In the genomic region with DNA sequence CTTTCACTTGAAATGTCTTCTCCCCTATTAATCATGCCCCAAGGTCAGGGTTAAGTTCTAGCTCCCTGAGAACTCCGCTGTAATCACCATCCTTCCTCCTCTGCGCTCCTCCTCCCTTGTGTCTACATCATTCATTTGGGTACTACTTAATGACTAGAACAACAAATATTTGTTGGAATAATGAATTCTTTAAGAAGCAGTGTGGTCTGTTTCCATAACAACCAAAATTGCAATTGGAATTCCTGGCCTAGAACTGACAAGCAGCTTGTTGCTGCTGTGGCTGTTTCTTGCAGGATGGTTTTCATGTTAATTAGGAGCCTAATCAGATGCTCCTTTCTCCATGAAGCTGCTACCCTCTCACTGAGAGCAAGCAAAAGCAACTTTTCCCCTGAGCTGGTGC, we compare ENCODE assay signal across 18 cellular contexts.
A peak's percentile ranks its signal among the peaks of the same experiment; 100 is the strongest.
DNase-seq lines count a peak whose midpoint lies in the region; ATAC-seq and TF ChIP-seq lines count a peak whose summit lies in the region.
"Had no signal": no experiment of that assay in that cellular context is flagged by ENCODE, and none has a peak within 500 bp of the region (broad histone marks: within the 10 kb centered on the region; RNA-seq: fewer than 3 reads in every experiment).

No MANE protein-coding gene starts in this region.

- H3K9ac ChIP-seq in GM23248, result no peak overlapping the region

- no peak overlapping the region for H3K4me3 Mint-ChIP-seq in activated T-cell treated with anti-CD3 and anti-CD28 coated beads, Interleukin-2, amount 50 U/mL, for 4 hours
- H3K4me3 Mint-ChIP-seq: neural crest cell had no signal

- H3K4me1 Mint-ChIP-seq in activated T-cell treated with anti-CD3 and anti-CD28 coated beads, Interleukin-2, amount 50 U/mL, for 4 hours (ENCODE audit: low read depth), result no peaks in the 10 kb centered on the region

- H4K20me1 ChIP-seq in GM23248 (ENCODE audit: insufficient read depth), result no peaks in the 10 kb centered on the region

- in situ Hi-C loops in GM23248 (cut with MboI), result no loop called here

- no peaks in the 10 kb centered on the region for H3K9me3 Mint-ChIP-seq in activated T-cell treated with anti-CD3 and anti-CD28 coated beads, Interleukin-2, amount 50 U/mL, for 4 hours
- H3K9me3 Mint-ChIP-seq: neural crest cell had no signal

- no peaks in the 10 kb centered on the region for H3K9me3 ChIP-seq in GM23248 (ENCODE audit: low read depth)
- H3K9me3 ChIP-seq: gastrocnemius medialis, testis had no signal

- no peak for ATAC-seq in activated T-cell treated with anti-CD3 and anti-CD28 coated beads, Interleukin-2, amount 50 U/mL, for 4 hours
- ATAC-seq: gastrocnemius medialis, right cardiac atrium had no signal

- H3K36me3 Mint-ChIP-seq in activated T-cell treated with anti-CD3 and anti-CD28 coated beads, Interleukin-2, amount 50 U/mL, for 4 hours (ENCODE audit: insufficient read depth), result peaks cover 11% of the 10 kb centered on the region

- DNase-seq in GM23248 (peak; percentile 36), amniotic epithelial cell (ENCODE audit: low read depth) (peak; percentile 91), fibroblast of pulmonary artery (ENCODE audit: low read depth) (peak; percentile 51), retina (peak; percentile 54), NCI-H82 (lab: John Stamatoyannopoulos, UW) (no peak)
- DNase-seq in activated T-cell treated with anti-CD3 and anti-CD28 coated beads, Interleukin-2, amount 50 U/mL, for 4 hours, result no peak
- DNase-seq in activated CD4-positive, alpha-beta T cell treated with anti-CD3 and anti-CD28 coated beads, Interleukin-2, amount 50 U/mL, for 48 hours, result no peak
- DNase-seq: activated CD4-positive, alpha-beta T cell treated with anti-CD3 and anti-CD28 coated beads for 1 hour; effector CD4-positive, alpha-beta T cell; gastrocnemius medialis; NCI-H2081 treated with DMSO at 0.1 percent for 48 hours; right cardiac atrium; stimulated activated CD4-positive, alpha-beta T cell treated with anti-CD3 and anti-CD28 coated beads, Interleukin-1b, Interleukin-23, amount 100 ng/mL, for 48 hours; T-helper 2 cell; testis had no signal

- H3K27me3 ChIP-seq in GM23248 (replicated peaks; ENCODE audit: insufficient read depth), result no peaks in the 10 kb centered on the region
- H3K27me3 ChIP-seq: gastrocnemius medialis, testis had no signal

- no peak overlapping the region for H2AFZ ChIP-seq in GM23248

- H3K9me2 ChIP-seq in GM23248 (ENCODE audit: insufficient read depth), result no peaks in the 10 kb centered on the region

- no peak overlapping the region for H3K4me2 ChIP-seq in GM23248 (ENCODE audit: unreplicated experiment)

- H3K4me3 ChIP-seq in GM23248 (no peak overlapping the region), fibroblast of pulmonary artery (replicated peaks; ENCODE audit: low read depth, low read length) (no peak overlapping the region)
- H3K4me3 ChIP-seq: gastrocnemius medialis, lung, testis had no signal

- 93 to 96% methylated on average over 2 of the region's 2 CpGs for WGBS in GM23248 (ENCODE audit: low coverage in 1 of 2, low lambda C conversion rate in 2 of 2, missing lambda C conversion rate in 2 of 2), 2 experiments

- no peak for TF ChIP-seq CTCF in fibroblast of pulmonary artery (IDR thresholded peaks at IDR 0.05; ENCODE audit: low read length, missing control alignments)

- 0 out of 2 replicates have a peak, but pooled peaks cover 5% of the 10 kb centered on the region for H3K4me1 ChIP-seq in GM23248 (ENCODE audit: insufficient read depth)
- H3K4me1 ChIP-seq: gastrocnemius medialis, testis had no signal

- no peaks in the 10 kb centered on the region for H3K79me2 ChIP-seq in GM23248 (ENCODE audit: insufficient read depth)

- no peaks in the 10 kb centered on the region for H3K27me3 Mint-ChIP-seq in activated T-cell treated with anti-CD3 and anti-CD28 coated beads, Interleukin-2, amount 50 U/mL, for 4 hours (ENCODE audit: low read depth)

- no peaks in the 10 kb centered on the region for H3F3A ChIP-seq in GM23248 (ENCODE audit: insufficient read depth)

- no peak overlapping the region for H3K27ac ChIP-seq in GM23248
- H3K27ac ChIP-seq: C4-2B, gastrocnemius medialis, testis had no signal

- 0 out of 2 replicates have a peak, but pooled peaks cover 4% of the 10 kb centered on the region for H3K36me3 ChIP-seq in GM23248 (ENCODE audit: low read depth)
- H3K36me3 ChIP-seq: gastrocnemius medialis had no signal

Comparison
In these comparisons a context has a peak if more than half of its experiments do, and no peak if none do; other contexts are left out.
1. DNase-seq: peak in GM23248 (single experiment), amniotic epithelial cell (single experiment), fibroblast of pulmonary artery (single experiment) and retina (single experiment); none in activated T-cell treated with anti-CD3 and anti-CD28 coated beads, Interleukin-2, amount 50 U/mL, for 4 hours (single experiment), NCI-H82 (single experiment) and activated CD4-positive, alpha-beta T cell treated with anti-CD3 and anti-CD28 coated beads, Interleukin-2, amount 50 U/mL, for 48 hours (0 of 2).